In genomic region chr22:28231423-28231822, GRCh38 we compare ENCODE assay signal across 12 cellular contexts.
A peak's percentile ranks its signal among the peaks of the same experiment; 100 is the strongest.
DNase-seq lines count a peak whose midpoint lies in the region; ATAC-seq and TF ChIP-seq lines count a peak whose summit lies in the region.
"Had no signal": no experiment of that assay in that cellular context is flagged by ENCODE, and none has a peak within 500 bp of the region (broad histone marks: within the 10 kb centered on the region; RNA-seq: fewer than 3 reads in every experiment).

No MANE protein-coding gene starts in this region.

- peak; percentile 73; the same call in 1 of the 2 replicates for ATAC-seq in WTC11
- ATAC-seq in sciatic nerve: peak; percentile 78
- ATAC-seq in natural killer cell: no peak
- no peak for ATAC-seq in GM18907 (IDR thresholded peaks at IDR 0.05; ENCODE audit: unreplicated experiment)

- no peak overlapping the region; the same call in 1 of the 2 replicates for H3K27ac Mint-ChIP-seq in WTC11
- H3K27ac Mint-ChIP-seq in natural killer cell: no peak overlapping the region

- no peak for TF ChIP-seq CTCF in WTC11 (IDR thresholded peaks at IDR 0.05)
- no peak for TF ChIP-seq CTCF in natural killer cell (IDR thresholded peaks at IDR 0.05)

- no peaks in the 10 kb centered on the region for H3K36me3 Mint-ChIP-seq in WTC11
- H3K36me3 Mint-ChIP-seq in natural killer cell: no peaks in the 10 kb centered on the region

- H3K4me3 Mint-ChIP-seq in WTC11: no peak overlapping the region
- no peak overlapping the region for H3K4me3 Mint-ChIP-seq in natural killer cell

- DNase-seq in NCI-H2171 treated with DMSO at 0.1 percent for 48 hours (lab: John Stamatoyannopoulos, UW) (peak; percentile 20), NCI-H2171 (lab: John Stamatoyannopoulos, UW) (no peak), WTC11 (ENCODE audit: low spot score) (no peak), hepatic stellate cell (ENCODE audit: low spot score) (peak; percentile 19), sciatic nerve (ENCODE audit: low spot score) (no peak), natural killer cell (no peak), midbrain (lab: John Stamatoyannopoulos, UW) (no peak)
- DNase-seq: activated naive CD4-positive, alpha-beta T cell treated with anti-CD3 and anti-CD28 coated beads, Interleukin-2, amount 50 U/mL, for 16 hours; dermis blood vessel endothelial cell; Karpas-422; T-helper 9 cell had no signal

- no peaks in the 10 kb centered on the region for H3K9me3 Mint-ChIP-seq in WTC11
- H3K9me3 Mint-ChIP-seq in natural killer cell: no peaks in the 10 kb centered on the region

- intact Hi-C loops in sciatic nerve (cut with DNase I): no loop called here
- intact Hi-C loops in natural killer cell (cut with micrococcal nuclease): no loop called here

- H3K4me1 Mint-ChIP-seq in WTC11 (peaks cover 24% of the 10 kb centered on the region), natural killer cell (no peaks in the 10 kb centered on the region)

- POLR2A ChIA-PET in WTC11 (lab: Charles Lee): no interaction called here

- CTCF ChIA-PET in WTC11 (lab: Charles Lee): interaction anchor here (1.0 to 2.3 kb wide), 6 partner anchors 22 to 211 kb away, joined by 3 to 7 read pairs (median 4); no protein-coding TSS in a partner anchor

- H3K27me3 Mint-ChIP-seq in WTC11 (ENCODE audit: low read depth): no peaks in the 10 kb centered on the region
- H3K27me3 Mint-ChIP-seq in natural killer cell (ENCODE audit: low read depth in 2 of 2): peaks cover 4 to 25% of the 10 kb centered on the region in 2 donors

TF ChIP-seq in WTC11, 78 proteins besides CTCF, POLR2A, EP300 and RAD21:
- TF ChIP-seq STAT6 (CRISPR knock-in tag; conservative IDR thresholded peaks at IDR 0.05; ENCODE audit: low read depth): no peak
- TF ChIP-seq ATF6 (CRISPR knock-in tag; IDR thresholded peaks at IDR 0.05): no peak
- no peak for TF ChIP-seq NFE2L1 (CRISPR knock-in tag; IDR thresholded peaks at IDR 0.05)
- no peak for TF ChIP-seq SOX15 (CRISPR knock-in tag; IDR thresholded peaks at IDR 0.05)
- no peak for TF ChIP-seq ESRRA (CRISPR knock-in tag; IDR thresholded peaks at IDR 0.05; ENCODE audit: borderline replicate concordance)
- no peak for TF ChIP-seq PRRX2 (CRISPR knock-in tag; IDR thresholded peaks at IDR 0.05)
- no peak for TF ChIP-seq TEAD1 (CRISPR knock-in tag; IDR thresholded peaks at IDR 0.05)

Comparison
In these comparisons a context has a peak if more than half of its experiments do, and no peak if none do; other contexts are left out.
1. DNase-seq: peak in NCI-H2171 treated with DMSO at 0.1 percent for 48 hours (single experiment) and hepatic stellate cell (single experiment); none in NCI-H2171 (single experiment), WTC11 (single experiment), sciatic nerve (single experiment), natural killer cell (single experiment) and midbrain (single experiment).
2. ATAC-seq: peak in WTC11 (single experiment) and sciatic nerve (single experiment); none in natural killer cell (0 of 3) and GM18907 (single experiment).